ENCODE assay signal across 21 cellular contexts in the genomic region with DNA sequence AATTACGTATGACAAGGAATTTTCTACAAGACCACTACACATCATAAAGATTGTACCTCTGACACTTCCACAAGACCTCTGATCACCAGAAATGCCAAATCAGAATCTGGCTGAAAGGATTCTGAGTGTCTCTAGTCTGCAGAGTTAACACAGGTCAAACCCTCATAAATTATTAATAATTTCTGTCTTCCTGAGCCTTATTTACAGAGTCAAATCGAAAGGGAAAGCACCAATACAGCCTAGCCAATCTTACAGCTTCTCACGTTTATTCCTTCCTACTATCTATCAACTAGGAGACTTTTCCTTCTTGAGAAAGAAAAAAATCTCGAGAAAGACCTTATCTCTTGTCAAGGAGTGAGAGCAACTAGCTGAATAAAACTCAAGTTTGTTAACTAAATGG.
DNase-seq lines count a peak whose midpoint lies in the region; ATAC-seq and FAIRE-seq lines count a peak whose summit lies in the region.
"Had no signal": no experiment of that assay in that cellular context is flagged by ENCODE, and none has a peak within 500 bp of the region (broad histone marks: within the 10 kb centered on the region; RNA-seq: fewer than 3 reads in every experiment).

No MANE protein-coding gene starts in this region.

- H3K4me3 Mint-ChIP-seq in naive thymus-derived CD4-positive, alpha-beta T cell: no peak overlapping the region
- H3K4me3 Mint-ChIP-seq: activated naive CD4-positive, alpha-beta T cell treated with anti-CD3 and anti-CD28 coated beads, Interleukin-2, amount 10 ng/mL, durations not matched to agents 7 days and 5 days; CD4-positive, alpha-beta T cell; stimulated activated naive CD8-positive, alpha-beta T cell treated with anti-CD3 and anti-CD28 coated beads, Interleukin-15, amount 100 ng/mL, for 72 hours; T-helper 1 cell treated with Interleukin-12 subunit alpha and Interleukin-12 subunit beta and Interleukin-4 antibody, amounts not matched to agents 30 μg/mL and 1 μg/mL, for 36 hours had no signal

- H3K4me1 ChIP-seq in naive thymus-derived CD4-positive, alpha-beta T cell (ENCODE audit: control insufficient read depth in 2 of 2, insufficient read depth in 2 of 2, low read length in 2 of 2): no peaks in the 10 kb centered on the region
- H3K4me1 ChIP-seq: A549 had no signal

- H3K4me1 Mint-ChIP-seq in naive thymus-derived CD4-positive, alpha-beta T cell: no peaks in the 10 kb centered on the region
- H3K4me1 Mint-ChIP-seq: activated naive CD4-positive, alpha-beta T cell treated with anti-CD3 and anti-CD28 coated beads, Interleukin-2, amount 10 ng/mL, durations not matched to agents 7 days and 5 days; stimulated activated naive CD8-positive, alpha-beta T cell treated with anti-CD3 and anti-CD28 coated beads, Interleukin-15, amount 100 ng/mL, for 72 hours had no signal

- DNase-seq in urothelium cell line (ENCODE audit: low spot score): no peak
- DNase-seq in naive thymus-derived CD4-positive, alpha-beta T cell: no peak
- DNase-seq in A172 (ENCODE audit: low spot score): no peak
- DNase-seq in NCI-H187 (lab: John Stamatoyannopoulos, UW): no peak
- DNase-seq: activated CD8-positive, alpha-beta memory T cell treated with anti-CD3 and anti-CD28 coated beads, Interleukin-2, amount 50 U/mL, for 4 hours; activated naive CD4-positive, alpha-beta T cell treated with anti-CD3 and anti-CD28 coated beads, Interleukin-2, amount 10 ng/mL, durations not matched to agents 7 days and 5 days; caudate nucleus; CD4-positive, alpha-beta T cell; NCI-H1694 treated with DMSO at 0.1 percent for 48 hours; NCI-H524 treated with DMSO at 0.1 percent for 48 hours; ovary; small intestine; stimulated activated naive CD8-positive, alpha-beta T cell treated with anti-CD3 and anti-CD28 coated beads, Interleukin-15, amount 100 ng/mL, for 72 hours had no signal

- H3K36me3 ChIP-seq in naive thymus-derived CD4-positive, alpha-beta T cell (ENCODE audit: control insufficient read depth in 2 of 3, insufficient read depth in 3 of 3, low read length in 3 of 3): no peaks in the 10 kb centered on the region
- H3K36me3 ChIP-seq: ovary had no signal

- H3K27me3 ChIP-seq in naive thymus-derived CD4-positive, alpha-beta T cell (ENCODE audit: control insufficient read depth in 2 of 2, insufficient read depth in 2 of 2, low read length in 2 of 2): no peaks in the 10 kb centered on the region
- H3K27me3 ChIP-seq: ovary had no signal

- FAIRE-seq in urothelium cell line (lab: Jason Lieb, UNC): no peak
- FAIRE-seq: A549, H1, small intestine had no signal

- H3K27ac Mint-ChIP-seq in naive thymus-derived CD4-positive, alpha-beta T cell: no peak overlapping the region
- H3K27ac Mint-ChIP-seq: activated naive CD4-positive, alpha-beta T cell treated with anti-CD3 and anti-CD28 coated beads, Interleukin-2, amount 10 ng/mL, durations not matched to agents 7 days and 5 days; CD4-positive, alpha-beta T cell; stimulated activated naive CD8-positive, alpha-beta T cell treated with anti-CD3 and anti-CD28 coated beads, Interleukin-15, amount 100 ng/mL, for 72 hours; T-helper 1 cell treated with Interleukin-12 subunit alpha and Interleukin-12 subunit beta and Interleukin-4 antibody, amounts not matched to agents 30 μg/mL and 1 μg/mL, for 36 hours had no signal

- H3K36me3 Mint-ChIP-seq in naive thymus-derived CD4-positive, alpha-beta T cell: no peaks in the 10 kb centered on the region
- H3K36me3 Mint-ChIP-seq: activated naive CD4-positive, alpha-beta T cell treated with anti-CD3 and anti-CD28 coated beads, Interleukin-2, amount 10 ng/mL, durations not matched to agents 7 days and 5 days had no signal

- H3K9me3 ChIP-seq in naive thymus-derived CD4-positive, alpha-beta T cell (ENCODE audit: control insufficient read depth in 2 of 3, low read length in 3 of 3): no peaks in the 10 kb centered on the region
- H3K9me3 ChIP-seq: A549, ovary had no signal

- no peaks in the 10 kb centered on the region for H3K27me3 Mint-ChIP-seq in naive thymus-derived CD4-positive, alpha-beta T cell
- H3K27me3 Mint-ChIP-seq: activated naive CD4-positive, alpha-beta T cell treated with anti-CD3 and anti-CD28 coated beads, Interleukin-2, amount 10 ng/mL, durations not matched to agents 7 days and 5 days; CD4-positive, alpha-beta T cell; stimulated activated naive CD8-positive, alpha-beta T cell treated with anti-CD3 and anti-CD28 coated beads, Interleukin-15, amount 100 ng/mL, for 72 hours had no signal

- no peak overlapping the region for H3K4me3 ChIP-seq in naive thymus-derived CD4-positive, alpha-beta T cell (ENCODE audit: low read length)
- H3K4me3 ChIP-seq: A549, ovary had no signal

- no peaks in the 10 kb centered on the region for H3K9me3 Mint-ChIP-seq in naive thymus-derived CD4-positive, alpha-beta T cell
- H3K9me3 Mint-ChIP-seq: activated naive CD4-positive, alpha-beta T cell treated with anti-CD3 and anti-CD28 coated beads, Interleukin-2, amount 10 ng/mL, durations not matched to agents 7 days and 5 days; CD4-positive, alpha-beta T cell; stimulated activated naive CD8-positive, alpha-beta T cell treated with anti-CD3 and anti-CD28 coated beads, Interleukin-15, amount 100 ng/mL, for 72 hours; T-helper 1 cell treated with Interleukin-12 subunit alpha and Interleukin-12 subunit beta and Interleukin-4 antibody, amounts not matched to agents 30 μg/mL and 1 μg/mL, for 36 hours had no signal

- ATAC-seq in GM18502 (IDR thresholded peaks at IDR 0.05; ENCODE audit: poor library complexity, unreplicated experiment) (peak; percentile 62), GM19463 (IDR thresholded peaks at IDR 0.05; ENCODE audit: unreplicated experiment) (peak; percentile 72), HG02763 (IDR thresholded peaks at IDR 0.05; ENCODE audit: unreplicated experiment) (peak; percentile 80), HG03457 (IDR thresholded peaks at IDR 0.05; ENCODE audit: unreplicated experiment) (peak; percentile 88)
- no peak for ATAC-seq in naive thymus-derived CD4-positive, alpha-beta T cell
- ATAC-seq: A549; activated CD4-positive, CD25-positive, alpha-beta regulatory T cell treated with anti-CD3 and anti-CD28 coated beads, Interleukin-2, amount 50 U/mL, for 24 hours; stimulated activated naive CD8-positive, alpha-beta T cell treated with anti-CD3 and anti-CD28 coated beads, Interleukin-15, amount 100 ng/mL, for 72 hours had no signal

- CTCF ChIA-PET in naive thymus-derived CD4-positive, alpha-beta T cell (lab: Charles Lee): no interaction called here

- POLR2A ChIA-PET in naive thymus-derived CD4-positive, alpha-beta T cell (lab: Charles Lee): no interaction called here

- intact Hi-C loops in naive thymus-derived CD4-positive, alpha-beta T cell (cut with micrococcal nuclease): no loop called here

- H3K27ac ChIP-seq in naive thymus-derived CD4-positive, alpha-beta T cell (ENCODE audit: low read depth, low read length): no peak overlapping the region
- H3K27ac ChIP-seq: A549, ovary had no signal
